ENCODE assay signal across 1 cellular context in the genomic region with DNA sequence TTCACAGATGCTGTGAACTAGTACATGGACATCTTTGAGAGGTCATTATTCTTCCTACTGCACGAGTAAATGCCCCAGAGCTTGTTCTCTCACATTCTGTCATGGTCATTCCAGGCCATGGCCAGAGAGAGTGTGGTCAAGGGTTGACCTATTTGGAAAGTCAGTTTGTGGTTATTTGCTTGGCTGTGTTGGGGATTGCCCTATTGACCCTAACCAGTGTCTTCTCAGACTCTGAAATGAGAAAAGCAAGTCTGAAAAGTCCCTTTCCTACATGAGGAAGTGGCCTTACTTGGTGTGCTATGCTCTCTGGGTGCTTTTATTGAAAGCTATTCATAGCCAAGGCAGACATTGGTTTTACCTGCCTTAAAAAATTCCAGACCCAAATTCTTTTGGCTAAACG.
TF ChIP-seq lines count a peak whose summit lies in the region.

No MANE protein-coding gene starts in this region.

TF ChIP-seq in GM12878, 131 proteins besides CTCF, POLR2A, EP300 and RAD21 (continued from another document):
- TF ChIP-seq, protein P1, sequence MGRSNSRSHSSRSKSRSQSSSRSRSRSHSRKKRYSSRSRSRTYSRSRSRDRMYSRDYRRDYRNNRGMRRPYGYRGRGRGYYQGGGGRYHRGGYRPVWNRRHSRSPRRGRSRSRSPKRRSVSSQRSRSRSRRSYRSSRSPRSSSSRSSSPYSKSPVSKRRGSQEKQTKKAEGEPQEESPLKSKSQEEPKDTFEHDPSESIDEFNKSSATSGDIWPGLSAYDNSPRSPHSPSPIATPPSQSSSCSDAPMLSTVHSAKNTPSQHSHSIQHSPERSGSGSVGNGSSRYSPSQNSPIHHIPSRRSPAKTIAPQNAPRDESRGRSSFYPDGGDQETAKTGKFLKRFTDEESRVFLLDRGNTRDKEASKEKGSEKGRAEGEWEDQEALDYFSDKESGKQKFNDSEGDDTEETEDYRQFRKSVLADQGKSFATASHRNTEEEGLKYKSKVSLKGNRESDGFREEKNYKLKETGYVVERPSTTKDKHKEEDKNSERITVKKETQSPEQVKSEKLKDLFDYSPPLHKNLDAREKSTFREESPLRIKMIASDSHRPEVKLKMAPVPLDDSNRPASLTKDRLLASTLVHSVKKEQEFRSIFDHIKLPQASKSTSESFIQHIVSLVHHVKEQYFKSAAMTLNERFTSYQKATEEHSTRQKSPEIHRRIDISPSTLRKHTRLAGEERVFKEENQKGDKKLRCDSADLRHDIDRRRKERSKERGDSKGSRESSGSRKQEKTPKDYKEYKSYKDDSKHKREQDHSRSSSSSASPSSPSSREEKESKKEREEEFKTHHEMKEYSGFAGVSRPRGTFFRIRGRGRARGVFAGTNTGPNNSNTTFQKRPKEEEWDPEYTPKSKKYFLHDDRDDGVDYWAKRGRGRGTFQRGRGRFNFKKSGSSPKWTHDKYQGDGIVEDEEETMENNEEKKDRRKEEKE (IDR thresholded peaks at IDR 0.05) = no peak
- TF ChIP-seq JUNB (IDR thresholded peaks at IDR 0.05) (peak; percentile 72), SPI1 (IDR thresholded peaks at IDR 0.05; ENCODE audit: borderline replicate concordance, insufficient read depth, low read depth, low read length) (peak; percentile 92), CREM (IDR thresholded peaks at IDR 0.05; ENCODE audit: low read depth) (peak; percentile 75), CBFB (IDR thresholded peaks at IDR 0.05; ENCODE audit: low read depth) (peak; percentile 74; the same call in 1 of the 2 replicates)
- TF ChIP-seq, protein P2, sequence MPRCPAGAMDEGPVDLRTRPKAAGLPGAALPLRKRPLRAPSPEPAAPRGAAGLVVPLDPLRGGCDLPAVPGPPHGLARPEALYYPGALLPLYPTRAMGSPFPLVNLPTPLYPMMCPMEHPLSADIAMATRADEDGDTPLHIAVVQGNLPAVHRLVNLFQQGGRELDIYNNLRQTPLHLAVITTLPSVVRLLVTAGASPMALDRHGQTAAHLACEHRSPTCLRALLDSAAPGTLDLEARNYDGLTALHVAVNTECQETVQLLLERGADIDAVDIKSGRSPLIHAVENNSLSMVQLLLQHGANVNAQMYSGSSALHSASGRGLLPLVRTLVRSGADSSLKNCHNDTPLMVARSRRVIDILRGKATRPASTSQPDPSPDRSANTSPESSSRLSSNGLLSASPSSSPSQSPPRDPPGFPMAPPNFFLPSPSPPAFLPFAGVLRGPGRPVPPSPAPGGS (IDR thresholded peaks at IDR 0.05; ENCODE audit: borderline replicate concordance, insufficient read depth, low read depth, low read length, poor library complexity, severe bottlenecking) = no peak
